Comparison of ENCODE assay signal across 8 cellular contexts in genomic region chr12:98593351-98594049, GRCh38. TPM values are rescaled to one million over a fixed set of nuclear protein-coding genes. Genes with fewer than 3 reads are reported as not detected.
DNase-seq lines count a peak whose midpoint lies in the region; ATAC-seq and TF ChIP-seq lines count a peak whose summit lies in the region.

SLC25A3 (plus strand) TSS chr12:98593686; CDS start chr12:98593979, 293 bp downstream.

- ATAC-seq in HG03442 (IDR thresholded peaks at IDR 0.05; ENCODE audit: unreplicated experiment) = peak; percentile 99
- ATAC-seq in activated CD4-positive, alpha-beta T cell treated with anti-CD3 and anti-CD28 coated beads for 36 hours = peak; percentile 97

- TF ChIP-seq CTCF in choroid plexus epithelial cell (conservative IDR thresholded peaks at IDR 0.05; ENCODE audit: low read depth, low read length) = no peak

- peaks cover 25% of the 10 kb centered on the region for H3K4me1 Mint-ChIP-seq in activated CD4-positive, alpha-beta T cell treated with anti-CD3 and anti-CD28 coated beads for 36 hours

- H3K4me3 ChIP-seq in choroid plexus epithelial cell (ENCODE audit: low read depth, low read length) = peak within 1 kb of the TSS; percentile 99

- DNase-seq in Ammon's horn (ENCODE audit: low spot score) (peak; percentile 100), GM19238 (ENCODE audit: insufficient read length, low spot score) (peak; percentile 89), NCI-H524 (lab: John Stamatoyannopoulos, UW) (peak; percentile 93 to 98), choroid plexus epithelial cell (ENCODE audit: low read depth) (peak; percentile 99), kidney glomerular epithelial cell (lab: John Stamatoyannopoulos, UW) (peak; percentile 97)
- DNase-seq in activated CD4-positive, alpha-beta T cell treated with anti-CD3 and anti-CD28 coated beads for 36 hours = peak; percentile 97
- DNase-seq in stimulated activated CD4-positive, alpha-beta T cell treated with anti-CD3 and anti-CD28 coated beads, Interleukin-1b, Interleukin-23, amount 100 ng/mL, for 1 hour (ENCODE audit: low read depth in 2 of 2) = peak; percentile 87 to 92

- CTCF ChIA-PET in activated CD4-positive, alpha-beta T cell treated with anti-CD3 and anti-CD28 coated beads for 36 hours (lab: Charles Lee) = interaction anchor here (0.5 to 2.4 kb wide), 15 partner anchors 8 to 119 kb away, joined by 3 to 21 read pairs (median 3); partner anchors contain the start of gene IKBIP

- POLR2A ChIA-PET in activated CD4-positive, alpha-beta T cell treated with anti-CD3 and anti-CD28 coated beads for 36 hours (lab: Charles Lee) = interaction anchor here (0.6 to 3.1 kb wide), 12 partner anchors 9 to 1608 kb away, joined by 3 to 10 read pairs (median 5); partner anchors contain the start of genes APAF1, IKBIP and TMPO

- intact Hi-C loops in activated CD4-positive, alpha-beta T cell treated with anti-CD3 and anti-CD28 coated beads for 36 hours (cut with DNase I, micrococcal nuclease) = loop anchor here (1.0 to 10.0 kb wide), 10 partner anchors 49 to 1604 kb away; partner anchors contain the start of genes APAF1 (in 1 of the 2), BLTP3B (in 1 of the 2), IKBIP (in 1 of the 2) and TMPO (in 1 of the 2)

- no peaks in the 10 kb centered on the region for H3K27me3 Mint-ChIP-seq in activated CD4-positive, alpha-beta T cell treated with anti-CD3 and anti-CD28 coated beads for 36 hours

- H3K27ac Mint-ChIP-seq in activated CD4-positive, alpha-beta T cell treated with anti-CD3 and anti-CD28 coated beads for 36 hours = peak within 1 kb of the TSS; percentile 89

- H3K9me3 Mint-ChIP-seq in activated CD4-positive, alpha-beta T cell treated with anti-CD3 and anti-CD28 coated beads for 36 hours (ENCODE audit: low read depth) = no peaks in the 10 kb centered on the region

- peaks cover 42% of the 10 kb centered on the region for H3K36me3 Mint-ChIP-seq in activated CD4-positive, alpha-beta T cell treated with anti-CD3 and anti-CD28 coated beads for 36 hours (ENCODE audit: low read depth)

- peak within 1 kb of the TSS; percentile 97 for H3K4me3 Mint-ChIP-seq in activated CD4-positive, alpha-beta T cell treated with anti-CD3 and anti-CD28 coated beads for 36 hours

RNA-seq across cellular contexts. Expression of gene SLC25A3, which starts in this region (rescaled TPM):
- total RNA-seq in activated CD4-positive, alpha-beta T cell treated with anti-CD3 and anti-CD28 coated beads for 36 hours = 100 to 1,000 TPM; 426 to 591 TPM

Comparison
In these comparisons a context has a peak if more than half of its experiments do, and no peak if none do; other contexts are left out.
1. Peak in every context shown above with its lines: DNase-seq, ATAC-seq and H3K4me3 ChIP-seq.